In genomic region chr15:41230345-41230649, GRCh38 we compare ENCODE assay signal across 8 cellular contexts. TPM values are rescaled to one million over a fixed set of nuclear protein-coding genes. Genes with fewer than 3 reads are reported as not detected.
DNase-seq lines count a peak whose midpoint lies in the region; ATAC-seq, FAIRE-seq and TF ChIP-seq lines count a peak whose summit lies in the region.

No MANE protein-coding gene starts in this region.

- no peak for TF ChIP-seq RAD21 in HepG2 (CRISPR knock-in tag; IDR thresholded peaks at IDR 0.05)

- H3K4me3 ChIP-seq in adrenal gland (peak overlapping the region in 1 of 4 donors; percentile 81), HepG2 (replicated peaks in 1 of 3; ENCODE audit: insufficient read depth in 1 of 3, low read depth in 2 of 3, low read length in 3 of 3) (peak overlapping the region in 1 of 3 experiments; percentile 89; a peak in 1 of 6 replicates), testis (peak overlapping the region; percentile 76 to 86)

- H3K27me3 ChIP-seq in adrenal gland: no peaks in the 10 kb centered on the region
- no peaks in the 10 kb centered on the region for H3K27me3 ChIP-seq in HepG2 (ENCODE audit: control insufficient read depth in 1 of 2, insufficient read depth in 2 of 2, low read length in 2 of 2)
- H3K27me3 ChIP-seq in testis: no peaks in the 10 kb centered on the region

- H3K27ac Mint-ChIP-seq in activated CD4-positive, alpha-beta T cell treated with anti-CD3 and anti-CD28 coated beads, Interleukin-2, amount 10 ng/mL, durations not matched to agents 7 days and 5 days: peak overlapping the region; percentile 93

- no TSS peak for BruUV-seq in HepG2 (replicated peaks; lab: Mats Ljungman, UMichigan)

- H3K4me1 Mint-ChIP-seq in activated CD4-positive, alpha-beta T cell treated with anti-CD3 and anti-CD28 coated beads, Interleukin-2, amount 10 ng/mL, durations not matched to agents 7 days and 5 days: peaks cover 20% of the 10 kb centered on the region

- H3K4me3 Mint-ChIP-seq in activated CD4-positive, alpha-beta T cell treated with anti-CD3 and anti-CD28 coated beads, Interleukin-2, amount 10 ng/mL, durations not matched to agents 7 days and 5 days: peak overlapping the region; percentile 91

- no peak overlapping the region for H3K9ac ChIP-seq in HepG2 (ENCODE audit: insufficient read depth, low read depth, low read length)

- H3K36me3 Mint-ChIP-seq in activated CD4-positive, alpha-beta T cell treated with anti-CD3 and anti-CD28 coated beads, Interleukin-2, amount 10 ng/mL, durations not matched to agents 7 days and 5 days (ENCODE audit: low read depth): peaks cover 2% of the 10 kb centered on the region

- no peaks in the 10 kb centered on the region for H3K9me3 Mint-ChIP-seq in activated CD4-positive, alpha-beta T cell treated with anti-CD3 and anti-CD28 coated beads, Interleukin-2, amount 10 ng/mL, durations not matched to agents 7 days and 5 days

- peaks cover 37% of the 10 kb centered on the region for H3K79me2 ChIP-seq in HepG2 (ENCODE audit: insufficient read depth, low read length)

- H3K36me3 ChIP-seq in adrenal gland (replicated peaks in 1 of 2): no peaks in the 10 kb centered on the region
- H3K36me3 ChIP-seq in HepG2 (replicated peaks in 1 of 2; ENCODE audit: control insufficient read depth in 1 of 2, insufficient read depth in 2 of 2, low read length in 2 of 2): no peaks in the 10 kb centered on the region
- no peaks in the 10 kb centered on the region for H3K36me3 ChIP-seq in testis (ENCODE audit: low read depth, missing control alignments)

- H3K4me1 ChIP-seq in adrenal gland (replicated peaks in 1 of 2) (peaks cover 17 to 22% of the 10 kb centered on the region in 2 donors), HepG2 (ENCODE audit: insufficient read depth, low read length) (peaks cover 31% of the 10 kb centered on the region), testis (peaks cover 12% of the 10 kb centered on the region)

- TF ChIP-seq CTCF in adrenal gland (IDR thresholded peaks at IDR 0.05) (no peak), HepG2 (CRISPR knock-in tag; IDR thresholded peaks at IDR 0.05) (no peak), testis (IDR thresholded peaks at IDR 0.05) (no peak)

- CTCF ChIA-PET in activated CD4-positive, alpha-beta T cell treated with anti-CD3 and anti-CD28 coated beads, Interleukin-2, amount 10 ng/mL, durations not matched to agents 7 days and 5 days (lab: Charles Lee): interaction anchor here (0.6 to 2.5 kb wide), 11 partner anchors 11 to 544 kb away, joined by 3 to 9 read pairs (median 3); partner anchors contain the start of gene MAPKBP1
- CTCF ChIA-PET in HepG2 (lab: Yijun Ruan, JAX; ENCODE audit: low intra/inter-chr PET ratio, low total read pairs): no interaction called here

- H4K20me1 ChIP-seq in HepG2 (ENCODE audit: insufficient read depth, low read length): no peaks in the 10 kb centered on the region

- peak overlapping the region; percentile 86 for H3K4me2 ChIP-seq in HepG2 (ENCODE audit: low read depth, low read length)

- no peak for FAIRE-seq in HepG2 (lab: Jason Lieb, UNC)

- H2AFZ ChIP-seq in HepG2 (ENCODE audit: low read length): no peak overlapping the region

- no peaks in the 10 kb centered on the region for H3K9me3 ChIP-seq in adrenal gland (replicated peaks in 1 of 3)
- H3K9me3 ChIP-seq in HepG2 (ENCODE audit: low read length): no peaks in the 10 kb centered on the region
- H3K9me3 ChIP-seq in testis: no peaks in the 10 kb centered on the region

- in situ Hi-C loops in HepG2 (cut with HindIII; ENCODE audit: extremely low pct_ligation_motif_present, low pct_unique_long_range_greater_than_20kb): no loop called here

- H3K27ac ChIP-seq in adrenal gland (peak overlapping the region in 4 of 5 donors; percentile 93 to 96 (median 94)), HepG2 (ENCODE audit: extremely low read length, insufficient read depth, low read length) (no peak overlapping the region), testis (peak overlapping the region; percentile 83 to 92)

- ATAC-seq in HepG2 (no peak), HG02678 (IDR thresholded peaks at IDR 0.05; ENCODE audit: unreplicated experiment) (no peak)

- intact Hi-C loops in adrenal gland (cut with DNase I) (loop anchor here in 1 of 2 donors (10.0 kb wide), 1 partner anchor 55 kb away; no protein-coding TSS in a partner anchor), HepG2 (cut with micrococcal nuclease; ENCODE audit: unreplicated experiment) (loop anchor here (5.0 kb wide), 2 partner anchors 52 to 102 kb away; partner anchors contain the start of genes NUSAP1 and OIP5), testis (cut with DNase I; ENCODE audit: low total_unique reads) (no loop called here)

- POLR2A ChIA-PET in activated CD4-positive, alpha-beta T cell treated with anti-CD3 and anti-CD28 coated beads, Interleukin-2, amount 10 ng/mL, durations not matched to agents 7 days and 5 days (lab: Charles Lee): interaction anchor here (1.5 kb wide), 1 partner anchor 103 kb away, joined by 4 read pairs; no protein-coding TSS in a partner anchor
- POLR2A ChIA-PET in HepG2 (lab: Yijun Ruan, JAX): interaction anchor here (1.0 to 1.9 kb wide), 8 partner anchors 10 to 114 kb away, joined by 3 to 26 read pairs (median 6); partner anchors contain the start of genes INO80, NUSAP1 and OIP5

- H3K27me3 Mint-ChIP-seq in activated CD4-positive, alpha-beta T cell treated with anti-CD3 and anti-CD28 coated beads, Interleukin-2, amount 10 ng/mL, durations not matched to agents 7 days and 5 days: peaks cover 9% of the 10 kb centered on the region

- TF ChIP-seq POLR2A in adrenal gland (IDR thresholded peaks at IDR 0.05): no peak
- no peak for TF ChIP-seq POLR2A in HepG2 (IDR thresholded peaks at IDR 0.05; ENCODE audit: insufficient read depth in 1 of 2, low read depth in 2 of 2, low read length in 2 of 2)
- TF ChIP-seq POLR2A in testis (IDR thresholded peaks at IDR 0.05): no peak

- DNase-seq in activated CD4-positive, alpha-beta T cell treated with anti-CD3 and anti-CD28 coated beads, Interleukin-2, amount 10 ng/mL, durations not matched to agents 7 days and 5 days: no peak
- DNase-seq in activated CD4-positive, alpha-beta T cell treated with anti-CD3 and anti-CD28 coated beads for 1 hour: no peak
- DNase-seq in adrenal gland (no peak), HepG2 (ENCODE audit: low spot score) (no peak), testis (no peak), NCI-H2107 (lab: John Stamatoyannopoulos, UW) (no peak), AG08396 (ENCODE audit: low spot score) (no peak)

- TF ChIP-seq EP300 in HepG2 (IDR thresholded peaks at IDR 0.05; ENCODE audit: low read depth in 2 of 2, low read length in 2 of 2) (no peak), HepG2 (CRISPR knock-in tag; IDR thresholded peaks at IDR 0.05; ENCODE audit: borderline replicate concordance) (no peak)

- 25 to 32% (median 29%) methylated on average over 10 of the region's 10 CpGs for WGBS in adrenal gland, 4 donors
- 40% methylated on average over 10 of the region's 10 CpGs for WGBS in HepG2 (ENCODE audit: low lambda C conversion rate)
- 20 to 22% methylated on average over 10 of the region's 10 CpGs for whole genome bisulfite sequencing in testis, 2 donors

RNA-seq across cellular contexts. Expression of gene EXD1, which starts 0.3 kb away (rescaled TPM):
- not detected for total RNA-seq in activated CD4-positive, alpha-beta T cell treated with anti-CD3 and anti-CD28 coated beads, Interleukin-2, amount 10 ng/mL, durations not matched to agents 7 days and 5 days
- total RNA-seq in adrenal gland: not detected
- polyA plus RNA-seq in adrenal gland: not detected
- not detected in 2 replicates for total RNA-seq in HepG2 (2016; rRNA removed; fragmentation: Illumina TruSeq; extraction: Trizol)
- total RNA-seq in HepG2 (2016; cell fraction: cytosol; rRNA removed; fragmentation: Illumina TruSeq; extraction: Trizol; ENCODE audit: low read depth): not detected in 2 replicates
- total RNA-seq in HepG2 (2016; cell fraction: insoluble cytoplasmic fraction; rRNA removed; fragmentation: Illumina TruSeq; extraction: Trizol): not detected in 2 replicates
- not detected in 2 replicates for total RNA-seq in HepG2 (2016; cell fraction: membrane; rRNA removed; fragmentation: Illumina TruSeq; extraction: Trizol)
- total RNA-seq in HepG2 (2016; cell fraction: nucleus; rRNA removed; fragmentation: Illumina TruSeq; extraction: Trizol): not detected in 2 replicates
- not detected in 2 replicates for polyA plus RNA-seq in HepG2 (2011; rRNA removed)
- not detected in 2 replicates for polyA plus RNA-seq in HepG2 (2011; cell fraction: cytosol; rRNA removed)
- not detected in 2 replicates for polyA plus RNA-seq in HepG2 (2011; cell fraction: nucleus; rRNA removed)
- polyA plus RNA-seq in HepG2 (2012): not detected in 2 replicates
- not detected in 2 replicates for polyA plus RNA-seq in HepG2 (2016; cell fraction: cytosol; fragmentation: Illumina TruSeq; extraction: Trizol; ENCODE audit: low read depth)
- polyA plus RNA-seq in HepG2 (2016; cell fraction: insoluble cytoplasmic fraction; fragmentation: Illumina TruSeq; extraction: Trizol; ENCODE audit: low read depth): not detected in 2 replicates
- not detected in 2 replicates for polyA plus RNA-seq in HepG2 (2016; cell fraction: membrane; fragmentation: Illumina TruSeq; extraction: Trizol; ENCODE audit: low read depth)
- polyA plus RNA-seq in HepG2 (2016; cell fraction: nucleus; fragmentation: Illumina TruSeq; extraction: Trizol; ENCODE audit: insufficient read depth, low read depth): not detected in 2 replicates
- 1.2 TPM in 1 of 2 replicates, not detected in the other for polyA minus RNA-seq in HepG2 (2011; rRNA and poly(A)+ RNA removed; ENCODE audit: low replicate concordance)
- not detected in 2 replicates for polyA minus RNA-seq in HepG2 (2011; cell fraction: cytosol; rRNA and poly(A)+ RNA removed)
- polyA minus RNA-seq in HepG2 (2011; cell fraction: nucleus; rRNA and poly(A)+ RNA removed): not detected in 2 replicates
- total RNA-seq in testis: 10 to 100 TPM; 20.7 to 42.9 TPM
- polyA plus RNA-seq in testis (ENCODE audit: insufficient read depth, low read depth, low replicate concordance): 47.0 TPM

RNA-seq across cellular contexts. Expression of gene CHP1, which starts 0.8 kb away (rescaled TPM):
- 10 to 100 TPM; 59.2 to 61.1 TPM for total RNA-seq in activated CD4-positive, alpha-beta T cell treated with anti-CD3 and anti-CD28 coated beads, Interleukin-2, amount 10 ng/mL, durations not matched to agents 7 days and 5 days
- total RNA-seq in adrenal gland (100 to 1,000 TPM; 162 to 387 (median 187) TPM), HepG2 (2016; rRNA removed; fragmentation: Illumina TruSeq; extraction: Trizol) (76.4 and 111 TPM in 2 replicates), testis (10 to 100 TPM; 61.9 to 72.7 TPM)
- polyA plus RNA-seq in adrenal gland (100 to 1,000 TPM in 1 of 3 donors, 10 to 100 TPM in 2; 39.7 to 162 (median 40.5) TPM), HepG2 (2011; rRNA removed) (43.4 and 49.6 TPM in 2 replicates), testis (ENCODE audit: insufficient read depth, low read depth, low replicate concordance) (36.6 TPM)
- total RNA-seq in HepG2 (2016; cell fraction: cytosol; rRNA removed; fragmentation: Illumina TruSeq; extraction: Trizol; ENCODE audit: low read depth): 15.1 and 16.0 TPM in 2 replicates
- 75.0 and 101 TPM in 2 replicates for total RNA-seq in HepG2 (2016; cell fraction: insoluble cytoplasmic fraction; rRNA removed; fragmentation: Illumina TruSeq; extraction: Trizol)
- total RNA-seq in HepG2 (2016; cell fraction: membrane; rRNA removed; fragmentation: Illumina TruSeq; extraction: Trizol): 70.4 and 71.1 TPM in 2 replicates
- total RNA-seq in HepG2 (2016; cell fraction: nucleus; rRNA removed; fragmentation: Illumina TruSeq; extraction: Trizol): 31.5 and 40.8 TPM in 2 replicates
- 28.8 and 41.5 TPM in 2 replicates for polyA plus RNA-seq in HepG2 (2011; cell fraction: cytosol; rRNA removed)
- 7.9 and 12.2 TPM in 2 replicates for polyA plus RNA-seq in HepG2 (2011; cell fraction: nucleus; rRNA removed)
- polyA plus RNA-seq in HepG2 (2012): 36.9 and 37.1 TPM in 2 replicates
- polyA plus RNA-seq in HepG2 (2016; cell fraction: cytosol; fragmentation: Illumina TruSeq; extraction: Trizol; ENCODE audit: low read depth): 12.6 and 13.2 TPM in 2 replicates
- 98.0 and 106 TPM in 2 replicates for polyA plus RNA-seq in HepG2 (2016; cell fraction: insoluble cytoplasmic fraction; fragmentation: Illumina TruSeq; extraction: Trizol; ENCODE audit: low read depth)
- 44.2 and 48.2 TPM in 2 replicates for polyA plus RNA-seq in HepG2 (2016; cell fraction: membrane; fragmentation: Illumina TruSeq; extraction: Trizol; ENCODE audit: low read depth)
- polyA plus RNA-seq in HepG2 (2016; cell fraction: nucleus; fragmentation: Illumina TruSeq; extraction: Trizol; ENCODE audit: insufficient read depth, low read depth): 52.2 and 55.5 TPM in 2 replicates
- 53.5 and 120 TPM in 2 replicates for polyA minus RNA-seq in HepG2 (2011; rRNA and poly(A)+ RNA removed; ENCODE audit: low replicate concordance)
- 49.6 and 77.6 TPM in 2 replicates for polyA minus RNA-seq in HepG2 (2011; cell fraction: cytosol; rRNA and poly(A)+ RNA removed)
- polyA minus RNA-seq in HepG2 (2011; cell fraction: nucleus; rRNA and poly(A)+ RNA removed): 13.8 and 19.5 TPM in 2 replicates

Comparison
In these comparisons a context has a peak if more than half of its experiments do, and no peak if none do; other contexts are left out.
1. RNA of gene EXD1, which starts 0.3 kb away (total RNA-seq): 20.7 to 42.9 TPM in testis; not detected in activated CD4-positive, alpha-beta T cell treated with anti-CD3 and anti-CD28 coated beads, Interleukin-2, amount 10 ng/mL, durations not matched to agents 7 days and 5 days, not detected in adrenal gland and not detected in HepG2; every median in the first group is over 10 times any median in the second.